8 cellular contexts compared by ENCODE assay signal in the genomic region with DNA sequence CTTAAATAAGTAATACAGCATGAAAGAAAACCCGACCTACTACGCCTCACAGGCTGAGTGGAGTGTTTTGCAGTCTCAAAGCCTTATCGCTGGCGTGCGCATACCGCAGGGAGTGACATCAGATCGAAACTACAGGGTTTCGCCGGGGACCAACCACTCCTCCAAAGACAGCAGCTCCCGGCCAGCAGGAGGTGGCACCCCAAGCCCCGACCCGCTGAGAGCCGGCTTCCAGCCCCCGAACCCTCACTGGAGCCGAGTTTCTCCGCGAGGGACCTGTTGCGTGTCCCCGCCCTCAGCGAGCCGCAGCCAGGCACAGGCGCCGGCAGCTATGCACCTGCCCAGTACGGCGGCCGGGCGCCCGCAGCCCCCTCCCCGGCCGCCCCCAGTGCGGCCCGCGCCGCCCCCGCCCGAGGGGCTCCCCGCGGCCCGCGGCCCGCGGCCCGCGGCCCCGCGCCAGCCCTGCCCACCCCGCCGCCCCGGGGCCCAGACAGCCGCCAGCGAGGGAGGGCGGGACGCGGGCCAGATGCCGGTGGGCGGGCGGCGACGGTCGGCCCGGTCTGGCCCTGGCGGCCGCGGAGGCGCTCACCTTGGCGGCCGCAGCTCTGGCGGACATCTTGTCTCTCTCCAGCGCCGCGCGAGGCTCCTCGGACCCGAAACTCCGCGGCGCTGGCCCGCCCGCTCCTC. TPM values are rescaled to one million over a fixed set of nuclear protein-coding genes. Genes with fewer than 3 reads are reported as not detected.
DNase-seq lines count a peak whose midpoint lies in the region; ATAC-seq, FAIRE-seq and TF ChIP-seq lines count a peak whose summit lies in the region.

No MANE protein-coding gene starts in this region.

- peaks cover 11 to 24% of the 10 kb centered on the region in 2 donors for H3K27me3 ChIP-seq in naive thymus-derived CD4-positive, alpha-beta T cell (ENCODE audit: control insufficient read depth in 2 of 2, insufficient read depth in 2 of 2, low read length in 2 of 2)
- H3K27me3 ChIP-seq in upper lobe of left lung = peaks cover 0 to 8% (median 2%) of the 10 kb centered on the region in 4 donors

- intact Hi-C loops in activated CD8-positive, alpha-beta T cell treated with anti-CD3 and anti-CD28 coated beads for 36 hours (cut with micrococcal nuclease) = no loop called here
- intact Hi-C loops in naive thymus-derived CD4-positive, alpha-beta T cell (cut with micrococcal nuclease) = no loop called here

- FAIRE-seq in A549 (lab: Jason Lieb, UNC) = no peak

- peaks cover 6% of the 10 kb centered on the region for H3K36me3 Mint-ChIP-seq in activated CD8-positive, alpha-beta T cell treated with anti-CD3 and anti-CD28 coated beads for 36 hours (ENCODE audit: low read depth)
- peaks cover 0 to 15% (median 4%) of the 10 kb centered on the region in 5 donors for H3K36me3 Mint-ChIP-seq in naive thymus-derived CD4-positive, alpha-beta T cell

- no peak; a peak in 2 of 5 replicates for TF ChIP-seq RAD21 in A549 (conservative IDR thresholded peaks at IDR 0.05 in 1 of 2, IDR thresholded peaks at IDR 0.05 in 1 of 2)
- no peak for TF ChIP-seq RAD21 in Ishikawa (IDR thresholded peaks at IDR 0.05; ENCODE audit: low read depth)

- no peak overlapping the region for H3K27ac Mint-ChIP-seq in activated CD8-positive, alpha-beta T cell treated with anti-CD3 and anti-CD28 coated beads for 36 hours
- peak overlapping the region in 2 of 9 donors; percentile 9 to 58 for H3K27ac Mint-ChIP-seq in naive thymus-derived CD4-positive, alpha-beta T cell

- TF ChIP-seq EP300 in A549 (IDR thresholded peaks at IDR 0.05) (no peak), Ishikawa (IDR thresholded peaks at IDR 0.05; ENCODE audit: borderline replicate concordance) (no peak), upper lobe of left lung (IDR thresholded peaks at IDR 0.05) (no peak)

- POLR2A ChIA-PET in A549 (lab: Yijun Ruan, JAX) = interaction anchor here (1.0 to 4.4 kb wide), 12 partner anchors 8 to 103 kb away, joined by 3 to 86 read pairs (median 5); no protein-coding TSS in a partner anchor
- POLR2A ChIA-PET in activated CD8-positive, alpha-beta T cell treated with anti-CD3 and anti-CD28 coated beads for 36 hours (lab: Charles Lee) = no interaction called here
- POLR2A ChIA-PET in naive thymus-derived CD4-positive, alpha-beta T cell (lab: Charles Lee) = no interaction called here

- CTCF ChIA-PET in A549 (lab: Yijun Ruan, JAX) = interaction anchor here (0.7 to 5.7 kb wide), 14 partner anchors 10 to 222 kb away, joined by 3 to 52 read pairs (median 4); no protein-coding TSS in a partner anchor
- CTCF ChIA-PET in activated CD8-positive, alpha-beta T cell treated with anti-CD3 and anti-CD28 coated beads for 36 hours (lab: Charles Lee) = no interaction called here
- CTCF ChIA-PET in naive thymus-derived CD4-positive, alpha-beta T cell (lab: Charles Lee) = no interaction called here

- H3K4me1 ChIP-seq in A549 (peaks cover 16% of the 10 kb centered on the region; the same call in 2 of the 3 replicates), upper lobe of left lung (peaks cover 14 to 18% (median 14%) of the 10 kb centered on the region in 4 donors)
- H3K4me1 ChIP-seq in naive thymus-derived CD4-positive, alpha-beta T cell (ENCODE audit: control insufficient read depth in 2 of 2, insufficient read depth in 2 of 2, low read length in 2 of 2) = peaks cover 0 to 23% of the 10 kb centered on the region in 2 donors

- peak overlapping the region; percentile 83 for H3K4me2 ChIP-seq in A549

- no peaks in the 10 kb centered on the region for H3K36me3 ChIP-seq in naive thymus-derived CD4-positive, alpha-beta T cell (ENCODE audit: control insufficient read depth in 2 of 3, insufficient read depth in 3 of 3, low read length in 3 of 3)
- H3K36me3 ChIP-seq in upper lobe of left lung = no peaks in the 10 kb centered on the region

- H3K9me3 Mint-ChIP-seq in activated CD8-positive, alpha-beta T cell treated with anti-CD3 and anti-CD28 coated beads for 36 hours = peaks cover 10% of the 10 kb centered on the region
- peaks cover 5 to 66% (median 25%) of the 10 kb centered on the region in 11 donors for H3K9me3 Mint-ChIP-seq in naive thymus-derived CD4-positive, alpha-beta T cell

- DNase-seq in A549 (ENCODE audit: low read depth in 1 of 2, low spot score in 1 of 2) (peak; percentile 75 to 89), fibroblast of pulmonary artery (ENCODE audit: low read depth) (peak; percentile 80), upper lobe of left lung (peak; percentile 85 to 89), activated gamma-delta T cell treated with Interleukin-2 at 50 U/mL for 16 hours (no peak)
- peak; percentile 62 for DNase-seq in activated CD8-positive, alpha-beta T cell treated with anti-CD3 and anti-CD28 coated beads for 36 hours
- peak in 4 of 9 donors; percentile 11 to 26 (median 17) for DNase-seq in naive thymus-derived CD4-positive, alpha-beta T cell

- peaks cover 53% of the 10 kb centered on the region for H3K27me3 Mint-ChIP-seq in activated CD8-positive, alpha-beta T cell treated with anti-CD3 and anti-CD28 coated beads for 36 hours
- peaks cover 55 to 67% (median 58%) of the 10 kb centered on the region in 5 donors for H3K27me3 Mint-ChIP-seq in naive thymus-derived CD4-positive, alpha-beta T cell

- TF ChIP-seq POLR2A in A549 (IDR thresholded peaks at IDR 0.05; ENCODE audit: low read length) (no peak), upper lobe of left lung (IDR thresholded peaks at IDR 0.05) (peak in 3 of 4 donors; percentile 16 to 79 (median 56))

- no peak for TF ChIP-seq CTCF in A549 (IDR thresholded peaks at IDR 0.05)
- no peak for TF ChIP-seq CTCF in activated CD8-positive, alpha-beta T cell treated with anti-CD3 and anti-CD28 coated beads for 36 hours (IDR thresholded peaks at IDR 0.05)
- peak; percentile 32 for TF ChIP-seq CTCF in fibroblast of pulmonary artery (IDR thresholded peaks at IDR 0.05; ENCODE audit: low read length, missing control alignments)
- peak in 2 of 6 experiments; percentile 31 to 60 for TF ChIP-seq CTCF in upper lobe of left lung (IDR thresholded peaks at IDR 0.05)

- peak overlapping the region; percentile 66 for H3K4me3 ChIP-seq in A549
- peak overlapping the region; percentile 83 for H3K4me3 ChIP-seq in fibroblast of pulmonary artery (replicated peaks; ENCODE audit: low read depth, low read length)
- H3K4me3 ChIP-seq in naive thymus-derived CD4-positive, alpha-beta T cell (ENCODE audit: low read length) = no peak overlapping the region
- peak overlapping the region; percentile 60 to 82 (median 76) for H3K4me3 ChIP-seq in upper lobe of left lung

- H3K27ac ChIP-seq in A549 (peak overlapping the region; percentile 95 to 96), upper lobe of left lung (peak overlapping the region; percentile 96 to 98 (median 97))
- H3K27ac ChIP-seq in naive thymus-derived CD4-positive, alpha-beta T cell (ENCODE audit: low read depth, low read length) = no peak overlapping the region

- H3K4me1 Mint-ChIP-seq in activated CD8-positive, alpha-beta T cell treated with anti-CD3 and anti-CD28 coated beads for 36 hours (ENCODE audit: low read depth) = peaks cover 18% of the 10 kb centered on the region
- peaks cover 11 to 38% (median 21%) of the 10 kb centered on the region in 7 donors for H3K4me1 Mint-ChIP-seq in naive thymus-derived CD4-positive, alpha-beta T cell

- H3K4me3 Mint-ChIP-seq in activated CD8-positive, alpha-beta T cell treated with anti-CD3 and anti-CD28 coated beads for 36 hours = no peak overlapping the region
- H3K4me3 Mint-ChIP-seq in naive thymus-derived CD4-positive, alpha-beta T cell = peak overlapping the region in 9 of 10 donors; percentile 56 to 74 (median 62)

- no peaks in the 10 kb centered on the region for H3K9me3 ChIP-seq in A549
- H3K9me3 ChIP-seq in naive thymus-derived CD4-positive, alpha-beta T cell (ENCODE audit: control insufficient read depth in 2 of 3, low read length in 3 of 3) = peaks cover 0 to 11% (median 0%) of the 10 kb centered on the region in 3 experiments
- no peaks in the 10 kb centered on the region for H3K9me3 ChIP-seq in upper lobe of left lung

- WGBS in A549 (ENCODE audit: missing lambda C conversion rate) = 2% methylated on average over 29 of the region's 79 CpGs
- WGBS in upper lobe of left lung, 2 donors = 0 to 5% methylated on average over 7 to 14 of the region's 79 CpGs

- peak; percentile 79 to 81 for ATAC-seq in A549
- peak; percentile 69 for ATAC-seq in GM18498 (IDR thresholded peaks at IDR 0.05; ENCODE audit: unreplicated experiment)
- peak; percentile 39 for ATAC-seq in activated CD8-positive, alpha-beta T cell treated with anti-CD3 and anti-CD28 coated beads for 36 hours
- peak; percentile 31 for ATAC-seq in naive thymus-derived CD4-positive, alpha-beta T cell
- ATAC-seq in upper lobe of left lung (ENCODE audit: low FRiP score in 2 of 2) = peak; percentile 72 to 83

TF ChIP-seq in A549, 52 proteins besides CTCF, POLR2A, EP300 and RAD21 (continues in another document):
- 0 out of 2 replicates have a peak, but pooled peaks have one; percentile 32 for TF ChIP-seq PBX3 (IDR thresholded peaks at IDR 0.05)

TF ChIP-seq in Ishikawa, 13 proteins besides CTCF, POLR2A, EP300 and RAD21:
- TF ChIP-seq EGR1 (IDR thresholded peaks at IDR 0.05) (no peak), USF1 (IDR thresholded peaks at IDR 0.05) (no peak), TEAD4 (IDR thresholded peaks at IDR 0.05) (peak; percentile 30; the same call in 1 of the 2 replicates), CEBPB (IDR thresholded peaks at IDR 0.05) (no peak), TCF12 (IDR thresholded peaks at IDR 0.05; ENCODE audit: low read depth) (peak; percentile 14; the same call in 1 of the 2 replicates), YY1 (IDR thresholded peaks at IDR 0.05; ENCODE audit: low read depth) (peak; percentile 76), TAF1 (IDR thresholded peaks at IDR 0.05; ENCODE audit: low read depth) (0 out of 2 replicates have a peak, but pooled peaks have one; percentile 6)

RNA-seq across cellular contexts. Expression of gene TJP1, which starts 0.7 kb away (rescaled TPM):
- 158 and 179 TPM in 2 replicates for polyA plus RNA-seq in A549 (2011; rRNA removed)
- polyA plus RNA-seq in A549 (2012; cell fraction: cytosol; rRNA removed) = 40.7 and 44.6 TPM in 2 replicates
- 35.6 and 48.6 TPM in 2 replicates for polyA plus RNA-seq in A549 (2012; cell fraction: nucleus; rRNA removed)
- polyA plus RNA-seq in A549 (2017; fragmentation: RNase III; extraction: RNeasy Plus Mini Kit Qiagen cat#74134 plus additional on column Dnase treatment) = 55.0 to 60.6 TPM (median 60.3 TPM) in 3 replicates
- polyA minus RNA-seq in A549 (2011; rRNA and poly(A)+ RNA removed) = 136 and 137 TPM in 2 replicates
- total RNA-seq in activated CD8-positive, alpha-beta T cell treated with anti-CD3 and anti-CD28 coated beads for 36 hours = not detected
- not detected for total RNA-seq in naive thymus-derived CD4-positive, alpha-beta T cell
- not detected for polyA plus RNA-seq in naive thymus-derived CD4-positive, alpha-beta T cell
- 100 to 1,000 TPM in 4 of 6 donors, 10 to 100 TPM in 2; 88.0 to 168 (median 113) TPM for total RNA-seq in upper lobe of left lung

Comparison
In these comparisons a context has a peak if more than half of its experiments do, and no peak if none do; other contexts are left out.
1. RNA of gene TJP1, which starts 0.7 kb away (total RNA-seq): 88.0 to 168 TPM in upper lobe of left lung; not detected in activated CD8-positive, alpha-beta T cell treated with anti-CD3 and anti-CD28 coated beads for 36 hours and not detected in naive thymus-derived CD4-positive, alpha-beta T cell; every median in the first group is over 10 times any median in the second.
2. Peak in every context shown above with its lines, with median percentiles within 50 percentile points of each other: ATAC-seq.